In genomic region chr1:229988534-229988933, GRCh38 we compare ENCODE assay signal across 14 cellular contexts.
DNase-seq lines count a peak whose midpoint lies in the region; ATAC-seq, FAIRE-seq and TF ChIP-seq lines count a peak whose summit lies in the region.
"Had no signal": no experiment of that assay in that cellular context is flagged by ENCODE, and none has a peak within 500 bp of the region (broad histone marks: within the 10 kb centered on the region; RNA-seq: fewer than 3 reads in every experiment).

No MANE protein-coding gene starts in this region.

- TF ChIP-seq CTCF in OCI-LY7 (conservative IDR thresholded peaks at IDR 0.05; ENCODE audit: low read length), result no peak
- TF ChIP-seq CTCF in glutamatergic neuron (IDR thresholded peaks at IDR 0.05; ENCODE audit: partially characterized antibody, unreplicated experiment), result no peak
- no peak for TF ChIP-seq CTCF in vagina (IDR thresholded peaks at IDR 0.05)

- CTCF ChIA-PET in HEK293T (lab: Yijun Ruan, JAX), result no interaction called here
- CTCF ChIA-PET in OCI-LY7 (lab: Charles Lee; ENCODE audit: unreplicated experiment), result no interaction called here

- peak overlapping the region; percentile 33; the same call in 1 of the 2 replicates for H3K4me2 ChIP-seq in OCI-LY7 (ENCODE audit: low read length)
- H3K4me2 ChIP-seq: A549, GM23338 had no signal

- H3K27ac ChIP-seq in OCI-LY7 (ENCODE audit: low read depth, low read length, poor library complexity, severe bottlenecking) (no peak overlapping the region), vagina (no peak overlapping the region)
- H3K27ac ChIP-seq: A549 had no signal

- POLR2A ChIA-PET in HEK293T (lab: Yijun Ruan, JAX) (no interaction called here), OCI-LY7 (lab: Charles Lee) (interaction anchor here (0.6 to 1.2 kb wide), 2 partner anchors 12 to 937 kb away, joined by 3 read pairs; no protein-coding TSS in a partner anchor)

- H3K27ac Mint-ChIP-seq in glutamatergic neuron (ENCODE audit: unreplicated experiment), result peak overlapping the region; percentile 6
- H3K27ac Mint-ChIP-seq: GM23338, IgD-negative memory B cell had no signal

- H3K27me3 Mint-ChIP-seq in glutamatergic neuron (ENCODE audit: unreplicated experiment), result peaks cover 1% of the 10 kb centered on the region

- no peak for FAIRE-seq in frontal cortex (lab: Jason Lieb, UNC)
- FAIRE-seq: A549 had no signal

- TF ChIP-seq POLR2A in vagina (IDR thresholded peaks at IDR 0.05), result peak in 1 of 2 donors; percentile 6

- no peak overlapping the region for H3K4me3 ChIP-seq in OCI-LY7 (ENCODE audit: low read depth, low read length, poor library complexity, severe bottlenecking)
- no peak overlapping the region for H3K4me3 ChIP-seq in vagina
- H3K4me3 ChIP-seq: A549, GM23338 had no signal

- no peaks in the 10 kb centered on the region for H3K36me3 Mint-ChIP-seq in glutamatergic neuron (ENCODE audit: unreplicated experiment)
- H3K36me3 Mint-ChIP-seq: CD8-positive, alpha-beta memory T cell; IgD-negative memory B cell had no signal

- no peaks in the 10 kb centered on the region for H3K27me3 ChIP-seq in vagina

- no peak for ATAC-seq in HG03280 (IDR thresholded peaks at IDR 0.05; ENCODE audit: unreplicated experiment)
- ATAC-seq: A549, GM23338 had no signal

- no peaks in the 10 kb centered on the region for H3K9me3 ChIP-seq in OCI-LY7 (ENCODE audit: low read length)
- H3K9me3 ChIP-seq in vagina, result no peaks in the 10 kb centered on the region
- H3K9me3 ChIP-seq: A549, Caco-2 had no signal

- H3K36me3 ChIP-seq in OCI-LY7 (ENCODE audit: insufficient read depth, low read length), result no peaks in the 10 kb centered on the region
- H3K36me3 ChIP-seq in vagina, result no peaks in the 10 kb centered on the region

- no peak overlapping the region for H3K4me3 Mint-ChIP-seq in glutamatergic neuron (ENCODE audit: unreplicated experiment)
- H3K4me3 Mint-ChIP-seq: CD8-positive, alpha-beta memory T cell; GM23338; IgD-negative memory B cell had no signal

- intact Hi-C loops in OCI-LY7 (cut with micrococcal nuclease; ENCODE audit: unreplicated experiment), result loop anchor here (10.0 kb wide), 1 partner anchor 316 kb away; no protein-coding TSS in a partner anchor
- intact Hi-C loops in vagina (cut with DNase I), result no loop called here

- DNase-seq in HEK293T (ENCODE audit: extremely low spot score) (no peak), OCI-LY7 (ENCODE audit: low spot score) (no peak), glutamatergic neuron (no peak), vagina (ENCODE audit: extremely low spot score in 2 of 2) (peak; percentile 16 to 22), GF-D8 (lab: John Stamatoyannopoulos, UW) (no peak), frontal cortex (ENCODE audit: low spot score in 2 of 2) (no peak)
- DNase-seq: Caco-2; CD8-positive, alpha-beta memory T cell; DMS53; H7 had no signal

- no peaks in the 10 kb centered on the region for H3K79me2 ChIP-seq in OCI-LY7 (ENCODE audit: insufficient read depth, low read depth, low read length)

- no peaks in the 10 kb centered on the region for H3K9me3 Mint-ChIP-seq in glutamatergic neuron (ENCODE audit: unreplicated experiment)
- H3K9me3 Mint-ChIP-seq: CD8-positive, alpha-beta memory T cell; GM23338; IgD-negative memory B cell had no signal

- no TSS peak for BruUV-seq in OCI-LY7 (replicated peaks; lab: Mats Ljungman, UMichigan)

- peaks cover 17% of the 10 kb centered on the region for H3K4me1 ChIP-seq in OCI-LY7 (ENCODE audit: insufficient read depth, low read length, poor library complexity, severe bottlenecking)
- no peaks in the 10 kb centered on the region for H3K4me1 ChIP-seq in vagina

- H3K4me1 Mint-ChIP-seq in glutamatergic neuron (ENCODE audit: low read depth, unreplicated experiment), result peaks cover 16% of the 10 kb centered on the region
- H3K4me1 Mint-ChIP-seq: CD8-positive, alpha-beta memory T cell had no signal

- H3K9me2 ChIP-seq in OCI-LY7 (ENCODE audit: insufficient read depth, low read length), result no peaks in the 10 kb centered on the region

- H2AFZ ChIP-seq in OCI-LY7 (ENCODE audit: low read length), result peak overlapping the region; percentile 36; the same call in 1 of the 2 replicates
- H2AFZ ChIP-seq: GM23338 had no signal

- no peaks in the 10 kb centered on the region for H4K20me1 ChIP-seq in OCI-LY7 (ENCODE audit: insufficient read depth, low read length)

TF ChIP-seq in HEK293T, 16 proteins besides CTCF, POLR2A, EP300 and RAD21:
- no peak for TF ChIP-seq LEF1 (IDR thresholded peaks at IDR 0.05; ENCODE audit: borderline replicate concordance)
- TF ChIP-seq, protein P1, sequence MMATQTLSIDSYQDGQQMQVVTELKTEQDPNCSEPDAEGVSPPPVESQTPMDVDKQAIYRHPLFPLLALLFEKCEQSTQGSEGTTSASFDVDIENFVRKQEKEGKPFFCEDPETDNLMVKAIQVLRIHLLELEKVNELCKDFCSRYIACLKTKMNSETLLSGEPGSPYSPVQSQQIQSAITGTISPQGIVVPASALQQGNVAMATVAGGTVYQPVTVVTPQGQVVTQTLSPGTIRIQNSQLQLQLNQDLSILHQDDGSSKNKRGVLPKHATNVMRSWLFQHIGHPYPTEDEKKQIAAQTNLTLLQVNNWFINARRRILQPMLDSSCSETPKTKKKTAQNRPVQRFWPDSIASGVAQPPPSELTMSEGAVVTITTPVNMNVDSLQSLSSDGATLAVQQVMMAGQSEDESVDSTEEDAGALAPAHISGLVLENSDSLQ (IDR thresholded peaks at IDR 0.05), result 0 out of 2 replicates have a peak, but pooled peaks have one; percentile 20
- TF ChIP-seq SUZ12 (IDR thresholded peaks at IDR 0.05), result no peak
- TF ChIP-seq ZNF384 (IDR thresholded peaks at IDR 0.05), result no peak
- no peak for TF ChIP-seq NFRKB (IDR thresholded peaks at IDR 0.05)

Comparison
In these comparisons a context has a peak if more than half of its experiments do, and no peak if none do; other contexts are left out.
1. DNase-seq: peak in vagina (2 of 2); none in HEK293T (single experiment), OCI-LY7 (single experiment), glutamatergic neuron (single experiment), GF-D8 (single experiment) and frontal cortex (0 of 2).